ENCODE assay signal across 8 cellular contexts in genomic region chr3:133576169-133576568, GRCh38. TPM values are rescaled to one million over a fixed set of nuclear protein-coding genes. Genes with fewer than 3 reads are reported as not detected.
DNase-seq lines count a peak whose midpoint lies in the region; ATAC-seq and TF ChIP-seq lines count a peak whose summit lies in the region.

No MANE protein-coding gene starts in this region.

- H3K9ac ChIP-seq in KMS-11 = peak overlapping the region; percentile 83; the same call in 1 of the 2 replicates

- H3K36me3 ChIP-seq in BJ (ENCODE audit: control insufficient read depth, insufficient read depth, low read length) = peaks cover 4% of the 10 kb centered on the region
- H3K36me3 ChIP-seq in KMS-11 (ENCODE audit: insufficient read depth) = peaks cover 47% of the 10 kb centered on the region

- no peak overlapping the region for H2AFZ ChIP-seq in KMS-11 (ENCODE audit: low read depth)

- peak overlapping the region; percentile 85 for H3K27ac ChIP-seq in KMS-11

- peaks cover 61% of the 10 kb centered on the region for H4K20me1 ChIP-seq in KMS-11 (ENCODE audit: insufficient read depth)

- H3K4me3 Mint-ChIP-seq in natural killer cell treated with Interleukin-12 subunit alpha and Interleukin-12 subunit beta and Interleukin-15 and Interleukin-18, amount 100 ng/mL, for 72 hours = peak overlapping the region; percentile 95

- CTCF ChIA-PET in BJ (lab: Yijun Ruan, JAX) = interaction anchor here (1.0 kb wide), 1 partner anchor 82 kb away, joined by 4 read pairs; no protein-coding TSS in a partner anchor

- H3K27ac Mint-ChIP-seq in natural killer cell treated with Interleukin-12 subunit alpha and Interleukin-12 subunit beta and Interleukin-15 and Interleukin-18, amount 100 ng/mL, for 72 hours = peak overlapping the region; percentile 100

- H3K4me1 ChIP-seq in KMS-11 (ENCODE audit: low read depth, poor library complexity, severe bottlenecking) = peaks cover 68% of the 10 kb centered on the region

- POLR2A ChIA-PET in BJ (lab: Charles Lee) = no interaction called here

- DNase-seq in BJ (ENCODE audit: low read depth) (no peak), choroid plexus epithelial cell (ENCODE audit: low read depth) (no peak), kidney glomerular epithelial cell (lab: John Stamatoyannopoulos, UW) (no peak), H4 (ENCODE audit: low spot score) (no peak), SW480 (ENCODE audit: low spot score) (no peak), GM19240 (ENCODE audit: insufficient read length, low spot score) (no peak)
- DNase-seq in natural killer cell treated with Interleukin-12 subunit alpha and Interleukin-12 subunit beta and Interleukin-15 and Interleukin-18, amount 100 ng/mL, for 72 hours (ENCODE audit: low spot score) = no peak

- peaks cover 59 to 61% of the 10 kb centered on the region in 2 donors for H3K4me1 Mint-ChIP-seq in natural killer cell treated with Interleukin-12 subunit alpha and Interleukin-12 subunit beta and Interleukin-15 and Interleukin-18, amount 100 ng/mL, for 72 hours (ENCODE audit: low read depth in 2 of 2)

- H3K9me3 Mint-ChIP-seq in natural killer cell treated with Interleukin-12 subunit alpha and Interleukin-12 subunit beta and Interleukin-15 and Interleukin-18, amount 100 ng/mL, for 72 hours = no peaks in the 10 kb centered on the region

- H3K79me2 ChIP-seq in KMS-11 (ENCODE audit: insufficient read depth, low read depth) = peaks cover 69% of the 10 kb centered on the region

- peak overlapping the region; percentile 93 for H3K4me2 ChIP-seq in KMS-11

- no peaks in the 10 kb centered on the region for H3K27me3 ChIP-seq in BJ (ENCODE audit: control insufficient read depth, insufficient read depth, low read length)
- H3K27me3 ChIP-seq in KMS-11 (ENCODE audit: insufficient read depth, low read depth) = no peaks in the 10 kb centered on the region

- peaks cover 29% of the 10 kb centered on the region for H3K36me3 Mint-ChIP-seq in natural killer cell treated with Interleukin-12 subunit alpha and Interleukin-12 subunit beta and Interleukin-15 and Interleukin-18, amount 100 ng/mL, for 72 hours

- peak overlapping the region; percentile 91 for H3K4me3 ChIP-seq in BJ (ENCODE audit: low read depth, low read length)
- H3K4me3 ChIP-seq in KMS-11 (IDR thresholded peaks at IDR 0.05; ENCODE audit: insufficient read depth, low read depth, low read length) = no peak overlapping the region
- H3K4me3 ChIP-seq in choroid plexus epithelial cell (ENCODE audit: low read depth, low read length) = peak overlapping the region; percentile 81

- ATAC-seq in natural killer cell treated with Interleukin-12 subunit alpha and Interleukin-12 subunit beta and Interleukin-15 and Interleukin-18, amount 100 ng/mL, for 72 hours = no peak

- H3K27me3 Mint-ChIP-seq in natural killer cell treated with Interleukin-12 subunit alpha and Interleukin-12 subunit beta and Interleukin-15 and Interleukin-18, amount 100 ng/mL, for 72 hours = no peaks in the 10 kb centered on the region

- no peak for TF ChIP-seq CTCF in BJ (IDR thresholded peaks at IDR 0.05; ENCODE audit: insufficient read depth, low read depth, low read length)
- no peak for TF ChIP-seq CTCF in KMS-11 (conservative IDR thresholded peaks at IDR 0.05; ENCODE audit: low read depth, low read length)
- TF ChIP-seq CTCF in choroid plexus epithelial cell (conservative IDR thresholded peaks at IDR 0.05; ENCODE audit: low read depth, low read length) = no peak

RNA-seq across cellular contexts. Expression of gene CDV3, which starts 2.7 kb away (rescaled TPM):
- 54.9 and 96.0 TPM in 2 replicates for polyA plus RNA-seq in BJ (2011; rRNA removed)
- polyA minus RNA-seq in BJ (2011; rRNA and poly(A)+ RNA removed) = 44.8 and 48.0 TPM in 2 replicates
- total RNA-seq in natural killer cell treated with Interleukin-12 subunit alpha and Interleukin-12 subunit beta and Interleukin-15 and Interleukin-18, amount 100 ng/mL, for 72 hours = 100 to 1,000 TPM; 202 to 204 TPM
- total RNA-seq in H4 (2014; rRNA removed; shearing (Covaris generic)) = 73.0 and 114 TPM in 2 replicates
